ENCODE assay signal across 18 cellular contexts in the genomic region with DNA sequence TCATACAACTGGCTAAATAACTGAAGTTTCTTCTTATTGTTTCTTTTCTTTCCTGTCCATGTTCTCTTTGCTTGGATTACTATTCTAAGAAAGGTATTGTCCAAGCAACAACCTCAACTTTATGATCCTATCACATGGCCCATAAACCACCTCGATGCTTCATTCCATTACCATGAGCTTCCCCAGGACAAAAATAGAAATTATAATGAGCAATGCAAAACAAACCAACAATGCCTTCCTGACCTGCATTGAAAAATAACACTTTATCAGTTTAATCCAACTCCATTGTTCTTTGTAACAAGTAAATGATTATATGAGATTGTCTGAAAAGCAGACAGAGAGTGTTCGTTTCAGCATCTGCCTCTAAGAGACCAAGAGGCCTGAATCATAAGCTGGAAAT.
"Had no signal": no experiment of that assay in that cellular context is flagged by ENCODE, and none has a peak within 500 bp of the region (broad histone marks: within the 10 kb centered on the region; RNA-seq: fewer than 3 reads in every experiment).

No MANE protein-coding gene starts in this region.

- H3K9ac ChIP-seq: KMS-11 had no signal

- H3K9me3 ChIP-seq: breast epithelium had no signal

- DNase-seq: activated CD4-positive, alpha-beta T cell treated with anti-CD3 and anti-CD28 coated beads for 4 hours; activated CD8-positive, alpha-beta memory T cell treated with anti-CD3 and anti-CD28 coated beads, Interleukin-2, amount 50 U/mL, for 4 hours; activated CD8-positive, alpha-beta T cell treated with anti-CD3 and anti-CD28 coated beads for 36 hours; activated gamma-delta T cell treated with Interleukin-2 at 50 U/mL for 16 hours; activated naive CD4-positive, alpha-beta T cell treated with anti-CD3 and anti-CD28 coated beads, Interleukin-2, amount 10 ng/mL, durations not matched to agents 7 days and 5 days; activated naive CD8-positive, alpha-beta T cell treated with anti-CD3 and anti-CD28 coated beads for 36 hours; activated T-cell treated with anti-CD3 and anti-CD28 coated beads, Interleukin-2, amount 50 U/mL, for 72 hours; NCI-H1092; NCI-H1417; NCI-H1930; NCI-H2107; NCI-H510A treated with DMSO at 0.1 percent for 48 hours; NCI-H69; SHP77 treated with DMSO at 0.1 percent for 48 hours had no signal

- H3K4me2 ChIP-seq: KMS-11 had no signal

- H3K4me1 ChIP-seq: breast epithelium had no signal

- FAIRE-seq: RCC 7860 had no signal

- H3K27ac ChIP-seq: breast epithelium, KMS-11 had no signal

- ATAC-seq: activated CD4-positive, CD25-positive, alpha-beta regulatory T cell treated with anti-CD3 and anti-CD28 coated beads, Interleukin-2, amount 50 U/mL, for 24 hours; activated CD8-positive, alpha-beta T cell treated with anti-CD3 and anti-CD28 coated beads for 36 hours; activated T-cell treated with anti-CD3 and anti-CD28 coated beads, Interleukin-2, amount 50 U/mL, for 72 hours had no signal

- H3K36me3 ChIP-seq: breast epithelium had no signal

- H3K4me3 ChIP-seq: breast epithelium had no signal
